8 cellular contexts compared by ENCODE assay signal in the genomic region with DNA sequence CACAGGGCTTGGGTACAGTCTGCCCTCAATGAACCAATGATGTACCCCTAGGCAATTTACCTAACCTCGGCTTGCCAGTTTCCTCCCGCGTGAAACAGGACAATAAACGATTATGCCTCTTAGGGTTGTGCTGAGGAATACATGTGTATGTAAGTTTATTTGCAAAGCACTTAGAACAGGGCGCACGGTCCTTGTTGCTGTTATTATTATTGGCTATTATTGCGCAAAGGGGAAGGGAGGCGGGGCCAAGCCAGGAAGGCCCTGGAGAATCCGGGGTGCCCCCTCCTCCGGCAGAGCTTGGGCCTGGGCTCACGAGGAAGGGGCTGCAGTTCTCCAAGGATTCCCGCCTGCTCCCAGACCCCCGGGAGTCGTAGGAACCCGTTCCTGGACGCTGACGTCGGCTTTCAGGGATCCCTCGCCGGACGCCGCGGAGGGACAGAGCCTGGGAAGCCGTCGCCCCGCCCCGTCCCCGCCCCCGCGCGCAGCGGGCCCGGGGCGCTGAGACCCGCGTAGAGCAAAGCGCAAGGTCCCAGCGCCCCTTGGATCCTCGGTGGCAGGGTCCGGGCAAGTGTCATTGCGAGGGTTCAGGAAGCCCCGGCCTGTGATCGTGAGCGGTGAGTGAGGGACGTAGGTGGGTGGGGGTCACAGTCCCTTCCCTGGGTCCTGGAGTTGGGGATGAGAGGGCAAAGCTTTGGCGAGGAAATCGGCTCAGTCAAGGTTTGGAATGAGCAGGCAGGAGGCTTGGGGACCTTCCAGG. TPM values are rescaled to one million over a fixed set of nuclear protein-coding genes. Genes with fewer than 3 reads are reported as not detected.
DNase-seq lines count a peak whose midpoint lies in the region; ATAC-seq lines count a peak whose summit lies in the region.

A gene (plus strand): TSS at position 293 of the 757 bp plus-strand sequence. CDS start 1,777 bp downstream, outside the sequence.

- H3K9ac ChIP-seq in Karpas-422 (ENCODE audit: low read length), result no peak within 1 kb of the TSS

- no peaks in the 10 kb centered on the region for H3K79me2 ChIP-seq in Karpas-422 (ENCODE audit: low read length)

- no peaks in the 10 kb centered on the region for H3K36me3 Mint-ChIP-seq in activated naive CD4-positive, alpha-beta T cell treated with anti-CD3 and anti-CD28 coated beads, Interleukin-2, amount 50 U/mL, for 72 hours

- peak within 1 kb of the TSS; percentile 21 to 50 for H3K27ac Mint-ChIP-seq in activated naive CD4-positive, alpha-beta T cell treated with anti-CD3 and anti-CD28 coated beads, Interleukin-2, amount 50 U/mL, for 72 hours

- no peak for DNase-seq in activated CD4-positive, CD25-positive, alpha-beta regulatory T cell (lab: John Stamatoyannopoulos, UW)
- no peak for DNase-seq in activated naive CD4-positive, alpha-beta T cell treated with anti-CD3 and anti-CD28 coated beads, Interleukin-2, amount 50 U/mL, for 72 hours (ENCODE audit: low spot score in 2 of 2)
- DNase-seq in left cardiac atrium, result peak; percentile 53
- DNase-seq in renal cortical epithelial cell (ENCODE audit: low read depth), result peak; percentile 49
- DNase-seq in OCI-M1 (lab: John Stamatoyannopoulos, UW), result no peak
- DNase-seq in Karpas-422, result no peak

- H3K4me1 ChIP-seq in Karpas-422 (ENCODE audit: low read length), result peaks cover 7% of the 10 kb centered on the region

- peak; percentile 38 for ATAC-seq in activated CD4-positive, CD25-positive, alpha-beta regulatory T cell treated with anti-CD3 and anti-CD28 coated beads, Interleukin-2, amount 50 U/mL, for 24 hours
- peak; percentile 57 to 67 for ATAC-seq in activated naive CD4-positive, alpha-beta T cell treated with anti-CD3 and anti-CD28 coated beads, Interleukin-2, amount 50 U/mL, for 72 hours
- ATAC-seq in left cardiac atrium (peak; percentile 54), HG02973 (IDR thresholded peaks at IDR 0.05; ENCODE audit: unreplicated experiment) (no peak)

- H3K27me3 ChIP-seq in Karpas-422 (ENCODE audit: low read length), result no peaks in the 10 kb centered on the region

- no peak within 1 kb of the TSS for H3K4me2 ChIP-seq in Karpas-422 (ENCODE audit: low read depth, low read length, poor library complexity, severe bottlenecking)

- intact Hi-C loops in left cardiac atrium (cut with DNase I), result no loop called here

- H3K9me2 ChIP-seq in Karpas-422 (replicated peaks; ENCODE audit: insufficient read depth, low read length), result no peaks in the 10 kb centered on the region

- no peak within 1 kb of the TSS for H3K4me3 ChIP-seq in Karpas-422 (ENCODE audit: low read length)

- no peaks in the 10 kb centered on the region for H3K9me3 Mint-ChIP-seq in activated naive CD4-positive, alpha-beta T cell treated with anti-CD3 and anti-CD28 coated beads, Interleukin-2, amount 50 U/mL, for 72 hours

- H3K36me3 ChIP-seq in Karpas-422 (ENCODE audit: insufficient read depth, low read length), result no peaks in the 10 kb centered on the region

- no peak within 1 kb of the TSS for H2AFZ ChIP-seq in Karpas-422 (ENCODE audit: low read length)

- no peaks in the 10 kb centered on the region for H4K20me1 ChIP-seq in Karpas-422 (ENCODE audit: insufficient read depth, low read depth, low read length)

- no peaks in the 10 kb centered on the region for H3K9me3 ChIP-seq in Karpas-422 (ENCODE audit: low read length)

- H3K27ac ChIP-seq in Karpas-422 (ENCODE audit: low read length), result no peak within 1 kb of the TSS

RNA-seq across cellular contexts. Expression of the gene that starts here (rescaled TPM):
- 10 to 100 TPM in 1 of 2 donors, 1 to 10 TPM in 1; 8.2 to 11.0 TPM for total RNA-seq in activated naive CD4-positive, alpha-beta T cell treated with anti-CD3 and anti-CD28 coated beads, Interleukin-2, amount 50 U/mL, for 72 hours
- 1 to 10 TPM; 6.3 to 6.8 TPM for total RNA-seq in left cardiac atrium
- 3.0 and 9.0 TPM in 2 replicates for total RNA-seq in renal cortical epithelial cell
- total RNA-seq in Karpas-422 (2014; rRNA removed; shearing (Covaris generic); ENCODE audit: low replicate concordance), result 1.3 and 4.9 TPM in 2 replicates

Comparison
In these comparisons a context has a peak if more than half of its experiments do, and no peak if none do; other contexts are left out.
1. DNase-seq: peak in left cardiac atrium (single experiment) and renal cortical epithelial cell (single experiment); none in activated CD4-positive, CD25-positive, alpha-beta regulatory T cell (0 of 4), activated naive CD4-positive, alpha-beta T cell treated with anti-CD3 and anti-CD28 coated beads, Interleukin-2, amount 50 U/mL, for 72 hours (0 of 2), OCI-M1 (single experiment) and Karpas-422 (single experiment).